ENCODE assay signal across 13 cellular contexts in genomic region chr3:180947761-180948390, GRCh38. TPM values are rescaled to one million over a fixed set of nuclear protein-coding genes. Genes with fewer than 3 reads are reported as not detected.
DNase-seq lines count a peak whose midpoint lies in the region; ATAC-seq and TF ChIP-seq lines count a peak whose summit lies in the region.
"Had no signal": no experiment of that assay in that cellular context is flagged by ENCODE, and none has a peak within 500 bp of the region (broad histone marks: within the 10 kb centered on the region; RNA-seq: fewer than 3 reads in every experiment).

No MANE protein-coding gene starts in this region.

- no peaks in the 10 kb centered on the region for H3K27me3 ChIP-seq in right lobe of liver
- no peaks in the 10 kb centered on the region for H3K27me3 ChIP-seq in suprapubic skin
- H3K27me3 ChIP-seq: adrenal gland had no signal

- WGBS in right lobe of liver (ENCODE audit: insufficient coverage, low coverage, low lambda C conversion rate, missing lambda C conversion rate) = 86% methylated on average over 4 of the region's 4 CpGs
- WGBS in suprapubic skin = 93% methylated on average over 4 of the region's 4 CpGs

- H3K9me3 ChIP-seq in right lobe of liver (no peaks in the 10 kb centered on the region), suprapubic skin (no peaks in the 10 kb centered on the region)
- H3K9me3 ChIP-seq: adrenal gland had no signal

- no peak overlapping the region for H3K27ac ChIP-seq in right lobe of liver
- H3K27ac ChIP-seq in suprapubic skin = no peak overlapping the region
- H3K27ac ChIP-seq: adrenal gland had no signal

- intact Hi-C loops in right lobe of liver (cut with DNase I) = no loop called here

- peak; percentile 86 for ATAC-seq in GM19395 (IDR thresholded peaks at IDR 0.05; ENCODE audit: unreplicated experiment)
- ATAC-seq in HG03064 (IDR thresholded peaks at IDR 0.05; ENCODE audit: low read depth, unreplicated experiment) = peak; percentile 50
- no peak for ATAC-seq in right lobe of liver
- ATAC-seq: SK-N-SH treated with all-trans-retinoic acid at 6 μM for 48 hours had no signal

- peak; percentile 5 for DNase-seq in GM12864 (ENCODE audit: low read depth)
- peak; percentile 51 for DNase-seq in NOMO-1 treated with dmso at 0.1 percent for 144 hours (lab: John Stamatoyannopoulos, UW; ENCODE audit: unreplicated experiment)
- DNase-seq in NCI-H2171 treated with DMSO at 0.1 percent for 48 hours (lab: John Stamatoyannopoulos, UW) = no peak
- no peak for DNase-seq in right lobe of liver
- DNase-seq in A172 (ENCODE audit: low spot score) = no peak
- no peak for DNase-seq in suprapubic skin (ENCODE audit: low spot score in 2 of 2)
- DNase-seq: activated CD8-positive, alpha-beta memory T cell treated with anti-CD3 and anti-CD28 coated beads for 24 hours; adrenal gland; GDM1; NCI-H2171 had no signal

- TF ChIP-seq POLR2A in right lobe of liver (IDR thresholded peaks at IDR 0.05) (no peak), suprapubic skin (IDR thresholded peaks at IDR 0.05) (no peak)

- no peak for TF ChIP-seq CTCF in GM12864 (IDR thresholded peaks at IDR 0.05; ENCODE audit: low read depth, low read length, missing control alignments)
- no peak for TF ChIP-seq CTCF in right lobe of liver (IDR thresholded peaks at IDR 0.05)
- TF ChIP-seq CTCF in suprapubic skin (IDR thresholded peaks at IDR 0.05) = no peak

- no peak for TF ChIP-seq EP300 in suprapubic skin (IDR thresholded peaks at IDR 0.05)

- no peak overlapping the region for H3K4me3 ChIP-seq in GM12864 (ENCODE audit: low read depth, low read length)
- no peak overlapping the region for H3K4me3 ChIP-seq in right lobe of liver
- no peak overlapping the region for H3K4me3 ChIP-seq in suprapubic skin
- H3K4me3 ChIP-seq: adrenal gland had no signal

- H3K36me3 ChIP-seq in right lobe of liver (peaks cover 0 to 52% (median 13%) of the 10 kb centered on the region in 4 donors), suprapubic skin (peaks cover 65% of the 10 kb centered on the region)

- H3K4me1 ChIP-seq in right lobe of liver (no peaks in the 10 kb centered on the region), suprapubic skin (no peaks in the 10 kb centered on the region)
- H3K4me1 ChIP-seq: adrenal gland had no signal

RNA-seq across cellular contexts. Expression of gene FXR1, which starts 35.4 kb away (rescaled TPM):
- total RNA-seq in right lobe of liver (10 to 100 TPM; 41.5 to 88.5 (median 46.8) TPM), suprapubic skin (100 to 1,000 TPM in 1 of 4 donors, 10 to 100 TPM in 3; 62.0 to 118 (median 76.8) TPM)
- total RNA-seq in A172 (2014; rRNA removed; shearing (Covaris generic)) = 197 and 229 TPM in 2 replicates

RNA-seq across cellular contexts. Expression of gene DNAJC19, which starts 41.7 kb away (rescaled TPM):
- total RNA-seq in right lobe of liver (10 to 100 TPM; 21.0 to 52.8 (median 28.5) TPM), suprapubic skin (10 to 100 TPM; 23.8 to 26.7 (median 25.1) TPM)
- 68.0 and 83.7 TPM in 2 replicates for total RNA-seq in A172 (2014; rRNA removed; shearing (Covaris generic))

Comparison
In these comparisons a context has a peak if more than half of its experiments do, and no peak if none do; other contexts are left out.
1. DNase-seq: peak in GM12864 (single experiment) and NOMO-1 treated with dmso at 0.1 percent for 144 hours (single experiment); none in NCI-H2171 treated with DMSO at 0.1 percent for 48 hours (single experiment), right lobe of liver (0 of 3), A172 (single experiment) and suprapubic skin (0 of 2).
2. ATAC-seq: peak in GM19395 (single experiment) and HG03064 (single experiment); none in right lobe of liver (0 of 4).